8 cellular contexts compared by ENCODE assay signal in the genomic region with DNA sequence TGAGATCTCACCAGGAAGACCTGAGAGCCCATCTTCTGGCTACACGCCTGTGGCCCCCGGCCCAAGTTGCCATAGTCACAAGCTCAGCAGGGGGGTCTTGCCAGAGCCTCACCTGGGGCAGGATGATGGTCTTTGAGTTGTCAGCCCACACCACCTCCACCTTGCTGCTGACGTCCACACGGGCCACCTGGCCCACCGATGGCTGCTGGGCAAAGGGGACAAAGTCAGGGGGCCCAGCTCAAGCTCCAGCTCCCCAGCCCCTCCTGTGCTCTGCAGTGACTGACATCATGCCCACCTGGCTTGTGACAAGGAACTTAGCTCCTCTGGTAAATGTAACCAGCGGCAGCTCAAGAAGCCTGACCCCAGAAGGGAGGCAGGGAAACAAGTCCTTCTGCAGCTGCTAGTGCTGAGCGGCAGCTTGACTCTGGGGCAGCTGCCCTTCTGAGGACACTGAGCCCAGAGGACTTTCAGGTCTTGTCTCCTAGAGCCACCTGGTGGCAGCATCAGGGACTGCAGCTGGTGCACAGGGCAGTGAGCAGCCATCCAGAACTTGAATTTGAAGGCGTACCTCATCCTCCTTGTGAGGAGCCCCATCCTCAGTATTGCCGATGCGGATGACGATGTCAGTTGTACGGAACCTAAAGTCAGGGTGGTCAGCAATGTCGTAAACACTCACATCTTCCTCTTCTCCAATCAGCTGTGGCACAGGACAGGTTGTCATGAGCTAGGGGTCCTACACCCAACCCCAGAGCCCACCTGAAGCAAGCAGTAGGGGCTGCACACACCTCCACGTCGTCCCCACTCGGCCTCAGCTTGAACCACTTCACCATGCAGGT. TPM values are rescaled to one million over a fixed set of nuclear protein-coding genes. Genes with fewer than 3 reads are reported as not detected.
DNase-seq lines count a peak whose midpoint lies in the region; ATAC-seq and TF ChIP-seq lines count a peak whose summit lies in the region.

No MANE protein-coding gene starts in this region.

- H3F3A ChIP-seq in MM.1S (ENCODE audit: insufficient read depth, low read length), result no peaks in the 10 kb centered on the region

- peaks cover 5% of the 10 kb centered on the region for H3K4me1 Mint-ChIP-seq in type B pancreatic cell (ENCODE audit: unreplicated experiment)

- no peak overlapping the region for H3K4me3 ChIP-seq in MM.1S (ENCODE audit: low read length)

- no peaks in the 10 kb centered on the region for H4K20me1 ChIP-seq in MM.1S (ENCODE audit: insufficient read depth, low read length)

- no peaks in the 10 kb centered on the region for H3K9me3 ChIP-seq in MM.1S (replicated peaks; ENCODE audit: insufficient read depth, low read length)

- TF ChIP-seq CTCF in MM.1S (IDR thresholded peaks at IDR 0.05; ENCODE audit: low read length), result peak; percentile 97
- peak; percentile 96 for TF ChIP-seq CTCF in type B pancreatic cell (conservative IDR thresholded peaks at IDR 0.05)

- DNase-seq in ELF-1 (ENCODE audit: low read depth, low spot score), result peak; percentile 86
- DNase-seq in MM.1S, result peak; percentile 81
- peak; percentile 85 for DNase-seq in SK-N-DZ (ENCODE audit: low spot score)
- peak; percentile 81 for DNase-seq in activated gamma-delta T cell treated with anti-CD3 and anti-CD28 coated beads, Interleukin-2, amount 50 U/mL, for 16 hours (ENCODE audit: low read depth)
- peak; percentile 84 for DNase-seq in germinal center (ENCODE audit: low spot score)
- DNase-seq in pons (ENCODE audit: low spot score), result peak; percentile 93
- peak; percentile 93 for DNase-seq in type B pancreatic cell (ENCODE audit: extremely low spot score, unreplicated experiment)

- no peaks in the 10 kb centered on the region for H3K9me3 Mint-ChIP-seq in type B pancreatic cell

- peaks cover 29% of the 10 kb centered on the region for H3K36me3 Mint-ChIP-seq in type B pancreatic cell

- no peak for ATAC-seq in GM21381 (IDR thresholded peaks at IDR 0.05; ENCODE audit: unreplicated experiment)

- no peak overlapping the region for H3K4me3 Mint-ChIP-seq in type B pancreatic cell

- H2AFZ ChIP-seq in MM.1S (ENCODE audit: low read length), result no peak overlapping the region

- no peaks in the 10 kb centered on the region for H3K9me2 ChIP-seq in MM.1S (replicated peaks; ENCODE audit: insufficient read depth, low read length)

- H3K4me2 ChIP-seq in MM.1S (ENCODE audit: low read depth, low read length), result no peak overlapping the region

- H3K27me3 Mint-ChIP-seq in type B pancreatic cell, result no peaks in the 10 kb centered on the region

- peak overlapping the region; percentile 48 for H3K27ac Mint-ChIP-seq in type B pancreatic cell

- H3K36me3 ChIP-seq in MM.1S (replicated peaks; ENCODE audit: insufficient read depth, low read length), result peaks cover 3% of the 10 kb centered on the region; the same call in 1 of the 2 replicates

- H3K27ac ChIP-seq in MM.1S (ENCODE audit: low read length), result no peak overlapping the region

- no peaks in the 10 kb centered on the region for H3K4me1 ChIP-seq in MM.1S (ENCODE audit: low read length)

- H3K79me2 ChIP-seq in MM.1S (ENCODE audit: low read length), result no peaks in the 10 kb centered on the region

- no peak overlapping the region for H3K9ac ChIP-seq in MM.1S (ENCODE audit: low read length)

- H3K27me3 ChIP-seq in MM.1S (replicated peaks; ENCODE audit: insufficient read depth, low read length), result no peaks in the 10 kb centered on the region

RNA-seq across cellular contexts. Expression of gene SPHK1, which starts 13.5 kb away (rescaled TPM):
- polyA plus RNA-seq in SK-N-DZ (2014; cell fraction: cytosol; rRNA removed), result 3.7 and 6.7 TPM in 2 replicates
- polyA plus RNA-seq in SK-N-DZ (2014; cell fraction: nucleus; rRNA removed), result 7.1 and 8.8 TPM in 2 replicates
- total RNA-seq in type B pancreatic cell (ENCODE audit: low replicate concordance), result 4.3 and 26.8 TPM in 2 replicates

RNA-seq across cellular contexts. Expression of gene PRPSAP1, which starts 44.2 kb away (rescaled TPM):
- polyA plus RNA-seq in SK-N-DZ (2014; cell fraction: cytosol; rRNA removed), result 74.2 and 95.7 TPM in 2 replicates
- polyA plus RNA-seq in SK-N-DZ (2014; cell fraction: nucleus; rRNA removed), result 83.3 and 104 TPM in 2 replicates
- 45.3 and 82.0 TPM in 2 replicates for total RNA-seq in type B pancreatic cell (ENCODE audit: low replicate concordance)

RNA-seq across cellular contexts. Expression of gene UBE2O, which starts 55.0 kb away (rescaled TPM):
- polyA plus RNA-seq in SK-N-DZ (2014; cell fraction: cytosol; rRNA removed), result 24.6 and 32.0 TPM in 2 replicates
- polyA plus RNA-seq in SK-N-DZ (2014; cell fraction: nucleus; rRNA removed), result 41.7 and 53.0 TPM in 2 replicates
- total RNA-seq in type B pancreatic cell (ENCODE audit: low replicate concordance), result 38.5 and 51.5 TPM in 2 replicates
